ENCODE assay signal across 1 cellular context in the genomic region with DNA sequence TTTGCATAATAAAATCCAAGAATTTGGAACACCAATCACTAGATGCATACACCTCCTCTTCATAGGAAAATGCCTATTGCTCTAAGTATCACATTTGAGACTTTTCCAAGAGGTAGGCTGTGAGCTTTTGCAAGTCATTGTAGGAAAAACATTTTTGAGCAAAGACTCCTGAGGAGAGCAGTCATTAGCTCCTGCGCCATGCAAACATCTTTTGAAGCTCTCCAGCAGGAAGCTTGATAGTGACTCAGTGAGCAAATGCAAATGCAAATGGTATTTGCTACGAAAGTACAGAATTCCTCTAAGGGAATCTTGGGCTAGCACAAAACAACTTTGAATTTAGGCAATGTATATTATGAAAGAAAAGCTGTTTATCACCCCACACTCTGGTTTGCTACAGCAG.
TF ChIP-seq lines count a peak whose summit lies in the region.

No MANE protein-coding gene starts in this region.

TF ChIP-seq in H1, 55 proteins besides CTCF, POLR2A, EP300 and RAD21:
- TF ChIP-seq BCL11A (IDR thresholded peaks at IDR 0.05; ENCODE audit: low read depth in 2 of 2, low read length in 2 of 2) (no peak), SAP30 (IDR thresholded peaks at IDR 0.05; ENCODE audit: insufficient read depth, insufficient replicate concordance, low read length) (no peak), TBP (IDR thresholded peaks at IDR 0.05; ENCODE audit: low read depth, low read length) (no peak), RFX5 (IDR thresholded peaks at IDR 0.05; ENCODE audit: borderline replicate concordance, low read depth, low read length) (no peak), JUND (IDR thresholded peaks at IDR 0.05; ENCODE audit: low read length) (no peak), YY1 (IDR thresholded peaks at IDR 0.05; ENCODE audit: low read depth, low read length) (no peak), EGR1 (IDR thresholded peaks at IDR 0.05; ENCODE audit: borderline replicate concordance, low read depth, low read length) (no peak), CREB1 (IDR thresholded peaks at IDR 0.05) (no peak), CEBPB (IDR thresholded peaks at IDR 0.05; ENCODE audit: low read depth, low read length) (no peak), RXRA (IDR thresholded peaks at IDR 0.05; ENCODE audit: insufficient read depth, low read depth, low read length) (no peak), NANOG (IDR thresholded peaks at IDR 0.05; ENCODE audit: insufficient read depth, low read depth, low read length, poor library complexity, severe bottlenecking) (no peak), EZH2 (IDR thresholded peaks at IDR 0.05; ENCODE audit: low read depth, low read length, severe bottlenecking) (no peak), SIX5 (IDR thresholded peaks at IDR 0.05; ENCODE audit: low read depth, low read length) (no peak), HDAC2 (IDR thresholded peaks at IDR 0.05; ENCODE audit: borderline replicate concordance in 1 of 2, low read depth in 2 of 2, low read length in 2 of 2) (no peak), CBX5 (IDR thresholded peaks at IDR 0.05; ENCODE audit: low read depth, low read length) (no peak), NRF1 (IDR thresholded peaks at IDR 0.05; ENCODE audit: low read depth, low read length) (no peak)
- TF ChIP-seq, protein P1, sequence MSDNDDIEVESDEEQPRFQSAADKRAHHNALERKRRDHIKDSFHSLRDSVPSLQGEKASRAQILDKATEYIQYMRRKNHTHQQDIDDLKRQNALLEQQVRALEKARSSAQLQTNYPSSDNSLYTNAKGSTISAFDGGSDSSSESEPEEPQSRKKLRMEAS (IDR thresholded peaks at IDR 0.05), result no peak
- TF ChIP-seq, protein P2, sequence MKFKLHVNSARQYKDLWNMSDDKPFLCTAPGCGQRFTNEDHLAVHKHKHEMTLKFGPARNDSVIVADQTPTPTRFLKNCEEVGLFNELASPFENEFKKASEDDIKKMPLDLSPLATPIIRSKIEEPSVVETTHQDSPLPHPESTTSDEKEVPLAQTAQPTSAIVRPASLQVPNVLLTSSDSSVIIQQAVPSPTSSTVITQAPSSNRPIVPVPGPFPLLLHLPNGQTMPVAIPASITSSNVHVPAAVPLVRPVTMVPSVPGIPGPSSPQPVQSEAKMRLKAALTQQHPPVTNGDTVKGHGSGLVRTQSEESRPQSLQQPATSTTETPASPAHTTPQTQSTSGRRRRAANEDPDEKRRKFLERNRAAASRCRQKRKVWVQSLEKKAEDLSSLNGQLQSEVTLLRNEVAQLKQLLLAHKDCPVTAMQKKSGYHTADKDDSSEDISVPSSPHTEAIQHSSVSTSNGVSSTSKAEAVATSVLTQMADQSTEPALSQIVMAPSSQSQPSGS (IDR thresholded peaks at IDR 0.05; ENCODE audit: low read length), result no peak
- TF ChIP-seq, protein P3, sequence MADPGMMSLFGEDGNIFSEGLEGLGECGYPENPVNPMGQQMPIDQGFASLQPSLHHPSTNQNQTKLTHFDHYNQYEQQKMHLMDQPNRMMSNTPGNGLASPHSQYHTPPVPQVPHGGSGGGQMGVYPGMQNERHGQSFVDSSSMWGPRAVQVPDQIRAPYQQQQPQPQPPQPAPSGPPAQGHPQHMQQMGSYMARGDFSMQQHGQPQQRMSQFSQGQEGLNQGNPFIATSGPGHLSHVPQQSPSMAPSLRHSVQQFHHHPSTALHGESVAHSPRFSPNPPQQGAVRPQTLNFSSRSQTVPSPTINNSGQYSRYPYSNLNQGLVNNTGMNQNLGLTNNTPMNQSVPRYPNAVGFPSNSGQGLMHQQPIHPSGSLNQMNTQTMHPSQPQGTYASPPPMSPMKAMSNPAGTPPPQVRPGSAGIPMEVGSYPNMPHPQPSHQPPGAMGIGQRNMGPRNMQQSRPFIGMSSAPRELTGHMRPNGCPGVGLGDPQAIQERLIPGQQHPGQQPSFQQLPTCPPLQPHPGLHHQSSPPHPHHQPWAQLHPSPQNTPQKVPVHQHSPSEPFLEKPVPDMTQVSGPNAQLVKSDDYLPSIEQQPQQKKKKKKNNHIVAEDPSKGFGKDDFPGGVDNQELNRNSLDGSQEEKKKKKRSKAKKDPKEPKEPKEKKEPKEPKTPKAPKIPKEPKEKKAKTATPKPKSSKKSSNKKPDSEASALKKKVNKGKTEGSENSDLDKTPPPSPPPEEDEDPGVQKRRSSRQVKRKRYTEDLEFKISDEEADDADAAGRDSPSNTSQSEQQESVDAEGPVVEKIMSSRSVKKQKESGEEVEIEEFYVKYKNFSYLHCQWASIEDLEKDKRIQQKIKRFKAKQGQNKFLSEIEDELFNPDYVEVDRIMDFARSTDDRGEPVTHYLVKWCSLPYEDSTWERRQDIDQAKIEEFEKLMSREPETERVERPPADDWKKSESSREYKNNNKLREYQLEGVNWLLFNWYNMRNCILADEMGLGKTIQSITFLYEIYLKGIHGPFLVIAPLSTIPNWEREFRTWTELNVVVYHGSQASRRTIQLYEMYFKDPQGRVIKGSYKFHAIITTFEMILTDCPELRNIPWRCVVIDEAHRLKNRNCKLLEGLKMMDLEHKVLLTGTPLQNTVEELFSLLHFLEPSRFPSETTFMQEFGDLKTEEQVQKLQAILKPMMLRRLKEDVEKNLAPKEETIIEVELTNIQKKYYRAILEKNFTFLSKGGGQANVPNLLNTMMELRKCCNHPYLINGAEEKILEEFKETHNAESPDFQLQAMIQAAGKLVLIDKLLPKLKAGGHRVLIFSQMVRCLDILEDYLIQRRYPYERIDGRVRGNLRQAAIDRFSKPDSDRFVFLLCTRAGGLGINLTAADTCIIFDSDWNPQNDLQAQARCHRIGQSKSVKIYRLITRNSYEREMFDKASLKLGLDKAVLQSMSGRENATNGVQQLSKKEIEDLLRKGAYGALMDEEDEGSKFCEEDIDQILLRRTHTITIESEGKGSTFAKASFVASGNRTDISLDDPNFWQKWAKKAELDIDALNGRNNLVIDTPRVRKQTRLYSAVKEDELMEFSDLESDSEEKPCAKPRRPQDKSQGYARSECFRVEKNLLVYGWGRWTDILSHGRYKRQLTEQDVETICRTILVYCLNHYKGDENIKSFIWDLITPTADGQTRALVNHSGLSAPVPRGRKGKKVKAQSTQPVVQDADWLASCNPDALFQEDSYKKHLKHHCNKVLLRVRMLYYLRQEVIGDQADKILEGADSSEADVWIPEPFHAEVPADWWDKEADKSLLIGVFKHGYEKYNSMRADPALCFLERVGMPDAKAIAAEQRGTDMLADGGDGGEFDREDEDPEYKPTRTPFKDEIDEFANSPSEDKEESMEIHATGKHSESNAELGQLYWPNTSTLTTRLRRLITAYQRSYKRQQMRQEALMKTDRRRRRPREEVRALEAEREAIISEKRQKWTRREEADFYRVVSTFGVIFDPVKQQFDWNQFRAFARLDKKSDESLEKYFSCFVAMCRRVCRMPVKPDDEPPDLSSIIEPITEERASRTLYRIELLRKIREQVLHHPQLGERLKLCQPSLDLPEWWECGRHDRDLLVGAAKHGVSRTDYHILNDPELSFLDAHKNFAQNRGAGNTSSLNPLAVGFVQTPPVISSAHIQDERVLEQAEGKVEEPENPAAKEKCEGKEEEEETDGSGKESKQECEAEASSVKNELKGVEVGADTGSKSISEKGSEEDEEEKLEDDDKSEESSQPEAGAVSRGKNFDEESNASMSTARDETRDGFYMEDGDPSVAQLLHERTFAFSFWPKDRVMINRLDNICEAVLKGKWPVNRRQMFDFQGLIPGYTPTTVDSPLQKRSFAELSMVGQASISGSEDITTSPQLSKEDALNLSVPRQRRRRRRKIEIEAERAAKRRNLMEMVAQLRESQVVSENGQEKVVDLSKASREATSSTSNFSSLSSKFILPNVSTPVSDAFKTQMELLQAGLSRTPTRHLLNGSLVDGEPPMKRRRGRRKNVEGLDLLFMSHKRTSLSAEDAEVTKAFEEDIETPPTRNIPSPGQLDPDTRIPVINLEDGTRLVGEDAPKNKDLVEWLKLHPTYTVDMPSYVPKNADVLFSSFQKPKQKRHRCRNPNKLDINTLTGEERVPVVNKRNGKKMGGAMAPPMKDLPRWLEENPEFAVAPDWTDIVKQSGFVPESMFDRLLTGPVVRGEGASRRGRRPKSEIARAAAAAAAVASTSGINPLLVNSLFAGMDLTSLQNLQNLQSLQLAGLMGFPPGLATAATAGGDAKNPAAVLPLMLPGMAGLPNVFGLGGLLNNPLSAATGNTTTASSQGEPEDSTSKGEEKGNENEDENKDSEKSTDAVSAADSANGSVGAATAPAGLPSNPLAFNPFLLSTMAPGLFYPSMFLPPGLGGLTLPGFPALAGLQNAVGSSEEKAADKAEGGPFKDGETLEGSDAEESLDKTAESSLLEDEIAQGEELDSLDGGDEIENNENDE (IDR thresholded peaks at IDR 0.05; ENCODE audit: insufficient replicate concordance, low read length), result no peak
- TF ChIP-seq, protein P4, sequence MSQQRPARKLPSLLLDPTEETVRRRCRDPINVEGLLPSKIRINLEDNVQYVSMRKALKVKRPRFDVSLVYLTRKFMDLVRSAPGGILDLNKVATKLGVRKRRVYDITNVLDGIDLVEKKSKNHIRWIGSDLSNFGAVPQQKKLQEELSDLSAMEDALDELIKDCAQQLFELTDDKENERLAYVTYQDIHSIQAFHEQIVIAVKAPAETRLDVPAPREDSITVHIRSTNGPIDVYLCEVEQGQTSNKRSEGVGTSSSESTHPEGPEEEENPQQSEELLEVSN (IDR thresholded peaks at IDR 0.05), result no peak
